8 cellular contexts compared by ENCODE assay signal in genomic region chr20:59032023-59032712, GRCh38. TPM values are rescaled to one million over a fixed set of nuclear protein-coding genes. Genes with fewer than 3 reads are reported as not detected.
A peak's percentile ranks its signal among the peaks of the same experiment; 100 is the strongest.
DNase-seq lines count a peak whose midpoint lies in the region; ATAC-seq and TF ChIP-seq lines count a peak whose summit lies in the region.

TSS of gene ATP5F1E (minus strand) at chr20:59032335. CDS start at chr20:59032251, 84 bp downstream.

- peak within 1 kb of the TSS; percentile 85 for H3K27ac ChIP-seq in muscle layer of colon (ENCODE audit: low read depth, low read length)

- H3K27me3 ChIP-seq in muscle layer of colon (ENCODE audit: control insufficient read depth in 1 of 2, insufficient read depth in 2 of 2, low read length in 2 of 2), result no peaks in the 10 kb centered on the region

- peaks cover 41% of the 10 kb centered on the region for H3K4me1 ChIP-seq in muscle layer of colon (ENCODE audit: insufficient read depth, low read length)

- peak within 1 kb of the TSS; percentile 98 for H3K27ac Mint-ChIP-seq in activated T-cell treated with anti-CD3 and anti-CD28 coated beads, Interleukin-2, amount 50 U/mL, for 24 hours

- peak within 1 kb of the TSS; percentile 62 for H3K9ac ChIP-seq in muscle layer of colon (ENCODE audit: low read length)

- no peaks in the 10 kb centered on the region for H3K27me3 Mint-ChIP-seq in activated T-cell treated with anti-CD3 and anti-CD28 coated beads, Interleukin-2, amount 50 U/mL, for 24 hours

- peak within 1 kb of the TSS; percentile 95 for H3K4me3 Mint-ChIP-seq in activated T-cell treated with anti-CD3 and anti-CD28 coated beads, Interleukin-2, amount 50 U/mL, for 24 hours

- peaks cover 92% of the 10 kb centered on the region for H3K36me3 Mint-ChIP-seq in activated T-cell treated with anti-CD3 and anti-CD28 coated beads, Interleukin-2, amount 50 U/mL, for 24 hours (ENCODE audit: low read depth)

- DNase-seq in DMS153 (lab: John Stamatoyannopoulos, UW) (peak; percentile 89), KG1 (lab: John Stamatoyannopoulos, UW) (peak; percentile 87), erythroblast (lab: John Stamatoyannopoulos, UW) (peak; percentile 97 to 98)
- DNase-seq in activated T-cell treated with anti-CD3 and anti-CD28 coated beads, Interleukin-2, amount 50 U/mL, for 24 hours, result peak; percentile 98
- peak; percentile 93 for DNase-seq in stimulated activated CD8-positive, alpha-beta memory T cell treated with anti-CD3 and anti-CD28 coated beads, Interleukin-7, amount 100 ng/mL, for 1 hour (ENCODE audit: low read depth in 2 of 2)

- H3K9me3 Mint-ChIP-seq in activated T-cell treated with anti-CD3 and anti-CD28 coated beads, Interleukin-2, amount 50 U/mL, for 24 hours, result no peaks in the 10 kb centered on the region

- ATAC-seq in GM21717 (IDR thresholded peaks at IDR 0.05; ENCODE audit: unreplicated experiment), result peak; percentile 89

- H3K36me3 ChIP-seq in muscle layer of colon (ENCODE audit: insufficient read depth, low read length), result peaks cover 47% of the 10 kb centered on the region

- no peaks in the 10 kb centered on the region for H3K9me3 ChIP-seq in muscle layer of colon (ENCODE audit: low read length)

- TF ChIP-seq POLR2A in erythroblast (IDR thresholded peaks at IDR 0.05; ENCODE audit: low read length), result peak; percentile 93

- peaks cover 75% of the 10 kb centered on the region for H3K4me1 Mint-ChIP-seq in activated T-cell treated with anti-CD3 and anti-CD28 coated beads, Interleukin-2, amount 50 U/mL, for 24 hours (ENCODE audit: low read depth)

- H3K4me3 ChIP-seq in muscle layer of colon (ENCODE audit: low read depth in 1 of 2, low read length in 2 of 2), result peak within 1 kb of the TSS; percentile 74 to 93

TF ChIP-seq in PFSK-1, 5 proteins besides CTCF, POLR2A, EP300 and RAD21:
- TF ChIP-seq REST (IDR thresholded peaks at IDR 0.05; ENCODE audit: insufficient read depth in 1 of 2, low read depth in 2 of 2, low read length in 2 of 2) (0 out of 4 replicates have a peak, but pooled peaks have one; percentile 29 to 38), POLR2AphosphoS5 (IDR thresholded peaks at IDR 0.05; ENCODE audit: low read depth, low read length) (peak; percentile 90), SIN3A (IDR thresholded peaks at IDR 0.05; ENCODE audit: borderline replicate concordance, insufficient read depth, low read length) (no peak), FOXP2 (optimal IDR thresholded peaks at IDR 0.05; ENCODE audit: borderline replicate concordance, extremely low read depth, extremely low read length, insufficient read depth) (peak; percentile 42), TAF1 (IDR thresholded peaks at IDR 0.05; ENCODE audit: borderline replicate concordance, insufficient read depth, low read length) (peak; percentile 48; the same call in 1 of the 2 replicates)

RNA-seq across cellular contexts. Expression of gene ATP5F1E, which starts in this region (rescaled TPM):
- polyA plus RNA-seq in PFSK-1 (2012; ENCODE audit: insufficient read length, low read depth), result 137 TPM

Comparison
In these comparisons a context has a peak if more than half of its experiments do, and no peak if none do; other contexts are left out.
1. Peak in every context shown above with its lines: DNase-seq, ATAC-seq, H3K4me3 ChIP-seq and H3K27ac ChIP-seq.